8 cellular contexts compared by ENCODE assay signal in the genomic region with DNA sequence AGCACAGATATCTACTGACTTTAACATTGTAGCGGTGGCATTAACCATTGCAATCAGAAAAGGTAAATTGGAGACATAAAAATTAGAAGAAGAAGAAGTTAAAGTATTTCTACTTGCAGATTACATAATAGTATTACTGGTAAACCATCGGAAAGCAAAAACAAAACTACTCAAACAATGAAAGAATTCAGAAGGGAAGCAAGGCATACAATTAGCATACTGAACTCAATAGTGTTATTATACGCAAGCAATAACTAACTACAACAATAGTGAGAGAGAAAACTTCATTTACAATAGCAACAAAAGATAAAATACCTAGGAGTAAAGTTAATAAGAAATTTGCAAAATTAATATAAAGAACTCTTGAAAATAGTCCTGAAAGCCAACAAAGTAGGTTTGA. TPM values are rescaled to one million over a fixed set of nuclear protein-coding genes. Genes with fewer than 3 reads are reported as not detected.
"Had no signal": no experiment of that assay in that cellular context is flagged by ENCODE, and none has a peak within 500 bp of the region (broad histone marks: within the 10 kb centered on the region; RNA-seq: fewer than 3 reads in every experiment).

No MANE protein-coding gene starts in this region.

- FAIRE-seq: H1, H54, HepG2 had no signal

- H3K9me3 Mint-ChIP-seq: GM23338, H9, IgD-negative memory B cell had no signal

- ATAC-seq: GM23338, HepG2 had no signal

- H3K27ac Mint-ChIP-seq: GM23338, H9, IgD-negative memory B cell had no signal

- H3K36me3 Mint-ChIP-seq: IgD-negative memory B cell had no signal

- DNase-seq: H9, HCEC 1CT had no signal

- H3K4me3 Mint-ChIP-seq: GM23338, H9, IgD-negative memory B cell had no signal

RNA-seq across cellular contexts. Expression of a gene that starts 6.6 kb away (rescaled TPM):
- total RNA-seq: GM23338, H1, H9, HepG2, HT1080 had no signal
- polyA plus RNA-seq: GM23338, H1, HepG2, IgD-negative memory B cell had no signal

RNA-seq across cellular contexts. Expression of a gene that starts 17.8 kb away (rescaled TPM):
- total RNA-seq: GM23338, H1, H9, HepG2 had no signal
- polyA plus RNA-seq: GM23338, H1, HepG2, IgD-negative memory B cell had no signal
